Comparison of ENCODE assay signal across 1 cellular context in genomic region chr17:79811036-79811887, GRCh38.
TF ChIP-seq lines count a peak whose summit lies in the region.

No MANE protein-coding gene starts in this region.

TF ChIP-seq in GM12878, 131 proteins besides CTCF, POLR2A, EP300 and RAD21 (continued from another document):
- TF ChIP-seq NR2C2 (IDR thresholded peaks at IDR 0.05; ENCODE audit: borderline replicate concordance, control insufficient read depth, insufficient read length, low read depth) (no peak), STAT1 (conservative IDR thresholded peaks at IDR 0.05) (no peak), ZNF24 (IDR thresholded peaks at IDR 0.05) (no peak), CBFB (IDR thresholded peaks at IDR 0.05; ENCODE audit: low read depth) (no peak), LARP7 (IDR thresholded peaks at IDR 0.05) (no peak), MAX (IDR thresholded peaks at IDR 0.05; ENCODE audit: low read depth, low read length) (no peak), CBX3 (IDR thresholded peaks at IDR 0.05; ENCODE audit: borderline replicate concordance, low read depth) (no peak), ATF7 (IDR thresholded peaks at IDR 0.05; ENCODE audit: low read depth) (no peak), WRNIP1 (IDR thresholded peaks at IDR 0.05; ENCODE audit: borderline replicate concordance, low read depth, low read length) (no peak), TCF3 (IDR thresholded peaks at IDR 0.05; ENCODE audit: borderline replicate concordance, insufficient read depth, low read depth, low read length) (peak; percentile 58; the same call in 1 of the 2 replicates), E2F4 (IDR thresholded peaks at IDR 0.05; ENCODE audit: low read depth, low read length) (no peak), SREBF2 (IDR thresholded peaks at IDR 0.05; ENCODE audit: low read length) (no peak), CHD2 (IDR thresholded peaks at IDR 0.05; ENCODE audit: borderline replicate concordance, low read depth, low read length) (peak; percentile 45; the same call in 1 of the 2 replicates), NR2F1 (conservative IDR thresholded peaks at IDR 0.05) (peak; percentile 50; the same call in 1 of the 2 replicates), ZZZ3 (IDR thresholded peaks at IDR 0.05; ENCODE audit: control insufficient read depth, insufficient read length, low read depth) (no peak), MTA2 (IDR thresholded peaks at IDR 0.05; ENCODE audit: low read depth) (no peak), ETV6 (conservative IDR thresholded peaks at IDR 0.05 in 1 of 2, IDR thresholded peaks at IDR 0.05 in 1 of 2; ENCODE audit: borderline replicate concordance in 1 of 2, low read depth in 1 of 2) (no peak), SMC3 (IDR thresholded peaks at IDR 0.05; ENCODE audit: borderline replicate concordance, low read length) (peak; percentile 44; the same call in 1 of the 2 replicates)
